Comparison of ENCODE assay signal across 16 cellular contexts in the genomic region with DNA sequence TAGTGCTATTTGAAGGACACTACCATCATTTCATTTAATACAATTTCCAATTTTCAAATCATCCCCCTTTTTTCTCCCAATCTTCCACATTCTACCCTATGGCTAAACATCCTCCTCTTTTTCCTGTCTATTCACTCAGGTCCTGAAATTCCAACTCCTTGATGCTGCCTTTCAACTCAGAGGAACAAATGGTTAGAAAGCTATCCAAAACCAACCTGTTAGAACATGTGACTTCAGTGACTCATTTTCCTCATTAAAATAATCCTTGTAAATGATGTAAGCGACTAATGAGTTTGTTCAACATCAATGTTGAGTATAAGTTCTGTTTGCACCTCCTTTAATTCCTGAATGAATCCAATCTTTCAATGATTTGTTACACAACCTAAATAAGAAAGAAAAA. TPM values are rescaled to one million over a fixed set of nuclear protein-coding genes. Genes with fewer than 3 reads are reported as not detected.
A peak's percentile ranks its signal among the peaks of the same experiment; 100 is the strongest.
DNase-seq lines count a peak whose midpoint lies in the region; ATAC-seq and TF ChIP-seq lines count a peak whose summit lies in the region.
"Had no signal": no experiment of that assay in that cellular context is flagged by ENCODE, and none has a peak within 500 bp of the region (broad histone marks: within the 10 kb centered on the region; RNA-seq: fewer than 3 reads in every experiment).

No MANE protein-coding gene starts in this region.

- H3K27ac ChIP-seq in 22Rv1: peak overlapping the region; percentile 23; the same call in 1 of the 2 replicates
- peak overlapping the region; percentile 37 for H3K27ac ChIP-seq in CD4-positive, alpha-beta T cell (ENCODE audit: low read depth, low read length)
- H3K27ac ChIP-seq: thyroid gland had no signal

- TF ChIP-seq CTCF in 22Rv1 (IDR thresholded peaks at IDR 0.05): no peak
- TF ChIP-seq CTCF in CD4-positive, alpha-beta T cell (IDR thresholded peaks at IDR 0.05): no peak
- TF ChIP-seq CTCF in activated CD8-positive, alpha-beta T cell treated with anti-CD3 and anti-CD28 coated beads for 36 hours (IDR thresholded peaks at IDR 0.05): no peak

- peaks cover 70% of the 10 kb centered on the region for H3K36me3 Mint-ChIP-seq in CD4-positive, alpha-beta T cell (ENCODE audit: low read depth)
- peaks cover 71% of the 10 kb centered on the region for H3K36me3 Mint-ChIP-seq in activated CD8-positive, alpha-beta T cell treated with anti-CD3 and anti-CD28 coated beads for 36 hours (ENCODE audit: low read depth)

- intact Hi-C loops in CD4-positive, alpha-beta T cell (cut with DNase I, micrococcal nuclease): loop anchor here (1.0 to 5.0 kb wide), 3 partner anchors 16 to 328 kb away; a partner anchor contains a TSS
- intact Hi-C loops in activated CD8-positive, alpha-beta T cell treated with anti-CD3 and anti-CD28 coated beads for 36 hours (cut with micrococcal nuclease): no loop called here

- H3K27me3 Mint-ChIP-seq in CD4-positive, alpha-beta T cell: no peaks in the 10 kb centered on the region
- H3K27me3 Mint-ChIP-seq in activated CD8-positive, alpha-beta T cell treated with anti-CD3 and anti-CD28 coated beads for 36 hours: no peaks in the 10 kb centered on the region

- DNase-seq in CD4-positive, alpha-beta T cell: no peak
- DNase-seq in activated CD8-positive, alpha-beta T cell treated with anti-CD3 and anti-CD28 coated beads for 36 hours: no peak
- no peak for DNase-seq in DMS 273 (lab: John Stamatoyannopoulos, UW; ENCODE audit: unreplicated experiment)
- no peak for DNase-seq in NCI-H226
- no peak for DNase-seq in retina
- DNase-seq: BE2C; DMS79; NCI-H1417; NCI-H2227 treated with DMSO at 0.1 percent for 48 hours; SIG-M5; stimulated activated CD4-positive, alpha-beta T cell treated with anti-CD3 and anti-CD28 coated beads, Interleukin-2, amount 100 ng/mL, for 24 hours; thyroid gland had no signal

- H3K27ac Mint-ChIP-seq in CD4-positive, alpha-beta T cell: peak overlapping the region; percentile 73
- peak overlapping the region; percentile 72 for H3K27ac Mint-ChIP-seq in activated CD8-positive, alpha-beta T cell treated with anti-CD3 and anti-CD28 coated beads for 36 hours

- no peak for ATAC-seq in CD4-positive, alpha-beta T cell (ENCODE audit: poor library complexity)
- ATAC-seq in activated CD8-positive, alpha-beta T cell treated with anti-CD3 and anti-CD28 coated beads for 36 hours: no peak
- ATAC-seq in esophagus mucosa: peak; percentile 73
- no peak for ATAC-seq in SK-N-SH treated with all-trans-retinoic acid at 6 μM for 48 hours
- ATAC-seq: sciatic nerve had no signal

- H3K27me3 ChIP-seq in CD4-positive, alpha-beta T cell (ENCODE audit: control insufficient read depth, insufficient read depth, low read length): no peaks in the 10 kb centered on the region
- H3K27me3 ChIP-seq: BE2C, thyroid gland had no signal

- POLR2A ChIA-PET in CD4-positive, alpha-beta T cell (lab: Charles Lee): interaction anchor here (1.2 kb wide), 1 partner anchor 9 kb away, joined by 3 read pairs; no protein-coding TSS in a partner anchor
- POLR2A ChIA-PET in activated CD8-positive, alpha-beta T cell treated with anti-CD3 and anti-CD28 coated beads for 36 hours (lab: Charles Lee): interaction anchor here (0.6 to 3.5 kb wide), 3 partner anchors 14 to 357 kb away, joined by 3 to 12 read pairs (median 3); a partner anchor contains a TSS

- no peaks in the 10 kb centered on the region for H3K9me3 ChIP-seq in CD4-positive, alpha-beta T cell (ENCODE audit: control insufficient read depth, low read length)
- H3K9me3 ChIP-seq: BE2C, thyroid gland had no signal

- peak overlapping the region; percentile 49 for H3K4me3 Mint-ChIP-seq in CD4-positive, alpha-beta T cell
- no peak overlapping the region for H3K4me3 Mint-ChIP-seq in activated CD8-positive, alpha-beta T cell treated with anti-CD3 and anti-CD28 coated beads for 36 hours

- no peaks in the 10 kb centered on the region for H3K9me3 Mint-ChIP-seq in CD4-positive, alpha-beta T cell
- H3K9me3 Mint-ChIP-seq in activated CD8-positive, alpha-beta T cell treated with anti-CD3 and anti-CD28 coated beads for 36 hours: no peaks in the 10 kb centered on the region

- CTCF ChIA-PET in CD4-positive, alpha-beta T cell (lab: Charles Lee): interaction anchor here (0.6 to 5.3 kb wide), 3 partner anchors 13 to 248 kb away, joined by 4 to 21 read pairs (median 20); no protein-coding TSS in a partner anchor
- CTCF ChIA-PET in activated CD8-positive, alpha-beta T cell treated with anti-CD3 and anti-CD28 coated beads for 36 hours (lab: Charles Lee): interaction anchor here (1.0 kb wide), 1 partner anchor 11 kb away, joined by 3 read pairs; no protein-coding TSS in a partner anchor

- peaks cover 62% of the 10 kb centered on the region for H3K4me1 Mint-ChIP-seq in CD4-positive, alpha-beta T cell (ENCODE audit: low read depth)
- H3K4me1 Mint-ChIP-seq in activated CD8-positive, alpha-beta T cell treated with anti-CD3 and anti-CD28 coated beads for 36 hours (ENCODE audit: low read depth): peaks cover 71% of the 10 kb centered on the region

TF ChIP-seq in SK-N-SH treated with all-trans-retinoic acid at 6 μM for 48 hours, 23 proteins besides CTCF, POLR2A, EP300 and RAD21:
- TF ChIP-seq RARB (CRISPR knock-in tag; IDR thresholded peaks at IDR 0.05) (no peak), ARNTL (CRISPR knock-in tag; IDR thresholded peaks at IDR 0.05; ENCODE audit: borderline replicate concordance, low read depth) (no peak), ZNF8 (CRISPR knock-in tag; IDR thresholded peaks at IDR 0.05) (no peak), GLIS3 (CRISPR knock-in tag; IDR thresholded peaks at IDR 0.05) (no peak), ESRRG (CRISPR knock-in tag; IDR thresholded peaks at IDR 0.05) (no peak), TOX (CRISPR knock-in tag; IDR thresholded peaks at IDR 0.05; ENCODE audit: borderline replicate concordance) (no peak), BACH2 (CRISPR knock-in tag; IDR thresholded peaks at IDR 0.05; ENCODE audit: borderline replicate concordance) (no peak), CSDC2 (CRISPR knock-in tag; IDR thresholded peaks at IDR 0.05) (no peak)
- TF ChIP-seq, protein P1, sequence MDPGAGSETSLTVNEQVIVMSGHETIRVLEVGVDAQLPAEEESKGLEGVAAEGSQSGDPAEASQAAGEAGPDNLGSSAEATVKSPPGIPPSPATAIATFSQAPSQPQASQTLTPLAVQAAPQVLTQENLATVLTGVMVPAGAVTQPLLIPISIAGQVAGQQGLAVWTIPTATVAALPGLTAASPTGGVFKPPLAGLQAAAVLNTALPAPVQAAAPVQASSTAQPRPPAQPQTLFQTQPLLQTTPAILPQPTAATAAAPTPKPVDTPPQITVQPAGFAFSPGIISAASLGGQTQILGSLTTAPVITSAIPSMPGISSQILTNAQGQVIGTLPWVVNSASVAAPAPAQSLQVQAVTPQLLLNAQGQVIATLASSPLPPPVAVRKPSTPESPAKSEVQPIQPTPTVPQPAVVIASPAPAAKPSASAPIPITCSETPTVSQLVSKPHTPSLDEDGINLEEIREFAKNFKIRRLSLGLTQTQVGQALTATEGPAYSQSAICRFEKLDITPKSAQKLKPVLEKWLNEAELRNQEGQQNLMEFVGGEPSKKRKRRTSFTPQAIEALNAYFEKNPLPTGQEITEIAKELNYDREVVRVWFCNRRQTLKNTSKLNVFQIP (CRISPR knock-in tag; IDR thresholded peaks at IDR 0.05; ENCODE audit: borderline replicate concordance, low read depth): no peak
- TF ChIP-seq, protein P2, sequence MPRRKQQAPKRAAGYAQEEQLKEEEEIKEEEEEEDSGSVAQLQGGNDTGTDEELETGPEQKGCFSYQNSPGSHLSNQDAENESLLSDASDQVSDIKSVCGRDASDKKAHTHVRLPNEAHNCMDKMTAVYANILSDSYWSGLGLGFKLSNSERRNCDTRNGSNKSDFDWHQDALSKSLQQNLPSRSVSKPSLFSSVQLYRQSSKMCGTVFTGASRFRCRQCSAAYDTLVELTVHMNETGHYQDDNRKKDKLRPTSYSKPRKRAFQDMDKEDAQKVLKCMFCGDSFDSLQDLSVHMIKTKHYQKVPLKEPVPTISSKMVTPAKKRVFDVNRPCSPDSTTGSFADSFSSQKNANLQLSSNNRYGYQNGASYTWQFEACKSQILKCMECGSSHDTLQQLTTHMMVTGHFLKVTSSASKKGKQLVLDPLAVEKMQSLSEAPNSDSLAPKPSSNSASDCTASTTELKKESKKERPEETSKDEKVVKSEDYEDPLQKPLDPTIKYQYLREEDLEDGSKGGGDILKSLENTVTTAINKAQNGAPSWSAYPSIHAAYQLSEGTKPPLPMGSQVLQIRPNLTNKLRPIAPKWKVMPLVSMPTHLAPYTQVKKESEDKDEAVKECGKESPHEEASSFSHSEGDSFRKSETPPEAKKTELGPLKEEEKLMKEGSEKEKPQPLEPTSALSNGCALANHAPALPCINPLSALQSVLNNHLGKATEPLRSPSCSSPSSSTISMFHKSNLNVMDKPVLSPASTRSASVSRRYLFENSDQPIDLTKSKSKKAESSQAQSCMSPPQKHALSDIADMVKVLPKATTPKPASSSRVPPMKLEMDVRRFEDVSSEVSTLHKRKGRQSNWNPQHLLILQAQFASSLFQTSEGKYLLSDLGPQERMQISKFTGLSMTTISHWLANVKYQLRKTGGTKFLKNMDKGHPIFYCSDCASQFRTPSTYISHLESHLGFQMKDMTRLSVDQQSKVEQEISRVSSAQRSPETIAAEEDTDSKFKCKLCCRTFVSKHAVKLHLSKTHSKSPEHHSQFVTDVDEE (CRISPR knock-in tag; IDR thresholded peaks at IDR 0.05): no peak

RNA-seq across cellular contexts. Expression of a gene that starts 5.5 kb away (rescaled TPM):
- 10 to 100 TPM; 49.3 to 52.5 TPM for total RNA-seq in CD4-positive, alpha-beta T cell
- total RNA-seq in activated CD8-positive, alpha-beta T cell treated with anti-CD3 and anti-CD28 coated beads for 36 hours: 10 to 100 TPM; 80.9 to 89.1 TPM
- total RNA-seq in esophagus mucosa: 40.3 TPM

RNA-seq across cellular contexts. Expression of a gene that starts 16.2 kb away (rescaled TPM):
- total RNA-seq in CD4-positive, alpha-beta T cell: 10 to 100 TPM; 80.2 to 83.4 TPM
- total RNA-seq in activated CD8-positive, alpha-beta T cell treated with anti-CD3 and anti-CD28 coated beads for 36 hours: 10 to 100 TPM; 51.8 to 56.3 TPM
- 16.0 TPM for total RNA-seq in esophagus mucosa
